In genomic region chr6:142336183-142336582, GRCh38 we compare ENCODE assay signal across 31 cellular contexts.
"Had no signal": no experiment of that assay in that cellular context is flagged by ENCODE, and none has a peak within 500 bp of the region (broad histone marks: within the 10 kb centered on the region; RNA-seq: fewer than 3 reads in every experiment).

No MANE protein-coding gene starts in this region.

- H3K27ac ChIP-seq: brain microvascular endothelial cell, Peyer's patch had no signal

- H3K27me3 Mint-ChIP-seq: activated CD8-positive, alpha-beta memory T cell treated with anti-CD3 and anti-CD28 coated beads, Interleukin-2, amount 10 ng/mL, durations not matched to agents 7 days and 5 days; activated naive CD4-positive, alpha-beta T cell treated with anti-CD3 and anti-CD28 coated beads, Interleukin-2, amount 10 ng/mL, durations not matched to agents 7 days and 5 days; activated naive CD8-positive, alpha-beta T cell; activated naive CD8-positive, alpha-beta T cell treated with anti-CD3 and anti-CD28 coated beads, Interleukin-2, amount 50 U/mL, for 24 hours had no signal

- H3K9me3 ChIP-seq: Peyer's patch had no signal

- H3K36me3 Mint-ChIP-seq: activated CD4-positive, alpha-beta memory T cell treated with anti-CD3 and anti-CD28 coated beads for 36 hours; activated CD8-positive, alpha-beta memory T cell treated with anti-CD3 and anti-CD28 coated beads, Interleukin-2, amount 10 ng/mL, durations not matched to agents 7 days and 5 days; activated naive CD4-positive, alpha-beta T cell treated with anti-CD3 and anti-CD28 coated beads, Interleukin-2, amount 10 ng/mL, durations not matched to agents 7 days and 5 days; activated naive CD8-positive, alpha-beta T cell; WTC11 had no signal

- H3K4me3 Mint-ChIP-seq: activated CD4-positive, alpha-beta memory T cell treated with anti-CD3 and anti-CD28 coated beads for 36 hours; activated CD8-positive, alpha-beta memory T cell treated with anti-CD3 and anti-CD28 coated beads, Interleukin-2, amount 10 ng/mL, durations not matched to agents 7 days and 5 days; activated naive CD4-positive, alpha-beta T cell treated with anti-CD3 and anti-CD28 coated beads, Interleukin-2, amount 10 ng/mL, durations not matched to agents 7 days and 5 days; activated naive CD8-positive, alpha-beta T cell; activated naive CD8-positive, alpha-beta T cell treated with anti-CD3 and anti-CD28 coated beads, Interleukin-2, amount 50 U/mL, for 24 hours; T-helper 1 cell treated with Interleukin-12 subunit alpha and Interleukin-12 subunit beta and Interleukin-4 antibody, amounts not matched to agents 30 μg/mL and 1 μg/mL, for 36 hours; T-helper 2 cell treated with Interferon-gamma antibody and Interleukin-4, amounts not matched to agents 5 μg/mL and 100 μg/mL, for 36 hours; WTC11 had no signal

- H3K27ac Mint-ChIP-seq: activated CD4-positive, alpha-beta memory T cell treated with anti-CD3 and anti-CD28 coated beads for 36 hours; activated CD8-positive, alpha-beta memory T cell treated with anti-CD3 and anti-CD28 coated beads, Interleukin-2, amount 10 ng/mL, durations not matched to agents 7 days and 5 days; activated naive CD4-positive, alpha-beta T cell treated with anti-CD3 and anti-CD28 coated beads, Interleukin-2, amount 10 ng/mL, durations not matched to agents 7 days and 5 days; activated naive CD8-positive, alpha-beta T cell; activated naive CD8-positive, alpha-beta T cell treated with anti-CD3 and anti-CD28 coated beads, Interleukin-2, amount 50 U/mL, for 24 hours; T-helper 1 cell treated with Interleukin-12 subunit alpha and Interleukin-12 subunit beta and Interleukin-4 antibody, amounts not matched to agents 30 μg/mL and 1 μg/mL, for 36 hours; T-helper 2 cell treated with Interferon-gamma antibody and Interleukin-4, amounts not matched to agents 5 μg/mL and 100 μg/mL, for 36 hours; WTC11 had no signal

- H3K27me3 ChIP-seq: brain microvascular endothelial cell, Peyer's patch had no signal

- H3K9me3 Mint-ChIP-seq: activated CD4-positive, alpha-beta memory T cell treated with anti-CD3 and anti-CD28 coated beads for 36 hours; activated naive CD4-positive, alpha-beta T cell treated with anti-CD3 and anti-CD28 coated beads, Interleukin-2, amount 10 ng/mL, durations not matched to agents 7 days and 5 days; activated naive CD8-positive, alpha-beta T cell treated with anti-CD3 and anti-CD28 coated beads, Interleukin-2, amount 50 U/mL, for 24 hours; T-helper 1 cell treated with Interleukin-12 subunit alpha and Interleukin-12 subunit beta and Interleukin-4 antibody, amounts not matched to agents 30 μg/mL and 1 μg/mL, for 36 hours; T-helper 2 cell treated with Interferon-gamma antibody and Interleukin-4, amounts not matched to agents 5 μg/mL and 100 μg/mL, for 36 hours; WTC11 had no signal

- H3K4me1 ChIP-seq: Peyer's patch had no signal

- H3K36me3 ChIP-seq: brain microvascular endothelial cell, Peyer's patch had no signal

- ATAC-seq: activated CD4-positive, CD25-positive, alpha-beta regulatory T cell treated with anti-CD3 and anti-CD28 coated beads, Interleukin-2, amount 50 U/mL, for 24 hours; activated CD8-positive, alpha-beta memory T cell treated with anti-CD3 and anti-CD28 coated beads, Interleukin-2, amount 10 ng/mL, durations not matched to agents 7 days and 5 days; K562; WTC11 had no signal

- DNase-seq: activated CD4-positive, alpha-beta memory T cell treated with anti-CD3 and anti-CD28 coated beads for 36 hours; activated CD4-positive, alpha-beta T cell treated with anti-CD3 and anti-CD28 coated beads for 4 hours; activated CD4-positive, alpha-beta T cell treated with anti-CD3 and anti-CD28 coated beads, Interleukin-2, amount 50 U/mL, for 1 hour; activated CD8-positive, alpha-beta memory T cell treated with anti-CD3 and anti-CD28 coated beads, Interleukin-2, amount 10 ng/mL, durations not matched to agents 7 days and 5 days; activated CD8-positive, alpha-beta memory T cell treated with anti-CD3 and anti-CD28 coated beads, Interleukin-2, amount 50 U/mL, for 48 hours; activated effector memory CD4-positive, alpha-beta T cell treated with Interleukin-2 at 50 U/mL for 16 hours; activated naive CD4-positive, alpha-beta T cell treated with anti-CD3 and anti-CD28 coated beads, Interleukin-2, amount 10 ng/mL, durations not matched to agents 7 days and 5 days; activated naive CD8-positive, alpha-beta T cell treated with anti-CD3 and anti-CD28 coated beads, Interleukin-2, amount 50 U/mL, for 24 hours; activated T-cell treated with anti-CD3 and anti-CD28 coated beads, Interleukin-2, amount 50 U/mL, for 48 hours; amniotic stem cell; aorta; brain microvascular endothelial cell; central memory CD4-positive, alpha-beta T cell; NCI-H1092 treated with DMSO at 0.1 percent for 48 hours; NCI-H1417; NCI-H146; NCI-H187 treated with DMSO at 0.1 percent for 48 hours; NCI-H2081; NCI-H226; NCI-H446 treated with DMSO at 0.1 percent for 48 hours; NCI-H524; NCI-H69; NCI-H82; Peyer's patch; RPMI8226 had no signal

- H3K4me3 ChIP-seq: K562, Peyer's patch had no signal
